Comparison of ENCODE assay signal across 8 cellular contexts in genomic region chr6:71289802-71290175, GRCh38.
DNase-seq lines count a peak whose midpoint lies in the region; ATAC-seq, FAIRE-seq and TF ChIP-seq lines count a peak whose summit lies in the region.

No MANE protein-coding gene starts in this region.

- no peak for TF ChIP-seq CTCF in AG04449 (IDR thresholded peaks at IDR 0.05; ENCODE audit: insufficient read depth, low read length, missing control alignments)

- FAIRE-seq in RCC 7860 (lab: Jason Lieb, UNC), result no peak

- peaks cover 6% of the 10 kb centered on the region; the same call in 1 of the 2 replicates for H3K36me3 ChIP-seq in HUES6 (ENCODE audit: control insufficient read depth, insufficient read depth, low read length)
- peaks cover 0 to 6% of the 10 kb centered on the region in 2 donors for H3K36me3 ChIP-seq in muscle layer of duodenum (ENCODE audit: control insufficient read depth in 1 of 2, insufficient read depth in 2 of 2, low read length in 2 of 2)

- H3K9me3 ChIP-seq in HUES6 (ENCODE audit: control insufficient read depth, insufficient read depth, low read depth, low read length) (no peaks in the 10 kb centered on the region), muscle layer of duodenum (ENCODE audit: control insufficient read depth in 1 of 2, low read length in 2 of 2) (no peaks in the 10 kb centered on the region)

- H3K27me3 ChIP-seq in HUES6 (ENCODE audit: control insufficient read depth, insufficient read depth, low read length) (no peaks in the 10 kb centered on the region), muscle layer of duodenum (ENCODE audit: low read depth, low read length) (no peaks in the 10 kb centered on the region)

- POLR2A ChIA-PET in AG04449 (lab: Yijun Ruan, JAX), result no interaction called here

- H3K27ac ChIP-seq in HUES6 (ENCODE audit: low read depth, low read length) (no peak overlapping the region), caudate nucleus (ENCODE audit: low read depth, low read length) (peak overlapping the region; percentile 90), muscle layer of duodenum (ENCODE audit: low read length) (no peak overlapping the region)

- ATAC-seq in HG02798 (IDR thresholded peaks at IDR 0.05; ENCODE audit: poor library complexity, unreplicated experiment) (no peak), GM21723 (IDR thresholded peaks at IDR 0.05; ENCODE audit: unreplicated experiment) (no peak)

- H3K4me1 ChIP-seq in HUES6 (ENCODE audit: control insufficient read depth, insufficient read depth, low read length) (peaks cover 24% of the 10 kb centered on the region), muscle layer of duodenum (ENCODE audit: control insufficient read depth in 1 of 2, insufficient read depth in 2 of 2, low read length in 2 of 2) (peaks cover 12 to 37% of the 10 kb centered on the region in 2 donors)

- CTCF ChIA-PET in AG04449 (lab: Yijun Ruan, JAX), result interaction anchor here (0.7 to 1.4 kb wide), 2 partner anchors 32 to 99 kb away, joined by 3 to 6 read pairs; no protein-coding TSS in a partner anchor

- DNase-seq in AG04449 (ENCODE audit: low read depth, low spot score) (no peak), caudate nucleus (lab: John Stamatoyannopoulos, UW) (no peak), NCI-H2107 (lab: John Stamatoyannopoulos, UW) (no peak), RCC 7860 (ENCODE audit: low spot score) (no peak)

- H3K4me3 ChIP-seq in AG04449 (ENCODE audit: low read depth, low read length), result peak overlapping the region; percentile 65
- peak overlapping the region; percentile 53 for H3K4me3 ChIP-seq in HUES6 (ENCODE audit: low read depth, low read length)
- H3K4me3 ChIP-seq in muscle layer of duodenum (ENCODE audit: low read depth in 1 of 2, low read length in 2 of 2), result peak overlapping the region; percentile 43 to 94

- no peak overlapping the region for H3K9ac ChIP-seq in HUES6 (ENCODE audit: low read length)
